In genomic region chr14:91205449-91205848, GRCh38 we compare ENCODE assay signal across 27 cellular contexts. TPM values are rescaled to one million over a fixed set of nuclear protein-coding genes. Genes with fewer than 3 reads are reported as not detected.
A peak's percentile ranks its signal among the peaks of the same experiment; 100 is the strongest.
DNase-seq lines count a peak whose midpoint lies in the region; ATAC-seq and TF ChIP-seq lines count a peak whose summit lies in the region.
"Had no signal": no experiment of that assay in that cellular context is flagged by ENCODE, and none has a peak within 500 bp of the region (broad histone marks: within the 10 kb centered on the region; RNA-seq: fewer than 3 reads in every experiment).

No MANE protein-coding gene starts in this region.

- H3K36me3 Mint-ChIP-seq in activated CD4-positive, alpha-beta T cell treated with anti-CD3 and anti-CD28 coated beads for 36 hours (ENCODE audit: low read depth), result peaks cover 55% of the 10 kb centered on the region
- H3K36me3 Mint-ChIP-seq in activated naive CD8-positive, alpha-beta T cell, result peaks cover 25% of the 10 kb centered on the region

- no peak overlapping the region for H3K4me3 ChIP-seq in spleen
- no peak overlapping the region for H3K4me3 ChIP-seq in vagina
- no peak overlapping the region for H3K4me3 ChIP-seq in lower lobe of right lung
- H3K4me3 ChIP-seq: esophagus squamous epithelium, psoas muscle, tibial artery had no signal

- H3K4me1 ChIP-seq in spleen, result peaks cover 0 to 18% (median 10%) of the 10 kb centered on the region in 6 donors
- peaks cover 15% of the 10 kb centered on the region for H3K4me1 ChIP-seq in vagina
- H3K4me1 ChIP-seq in lower lobe of right lung, result peaks cover 26% of the 10 kb centered on the region
- H3K4me1 ChIP-seq: BE2C, psoas muscle, tibial artery had no signal

- CTCF ChIA-PET in activated CD4-positive, alpha-beta T cell treated with anti-CD3 and anti-CD28 coated beads for 36 hours (lab: Charles Lee), result no interaction called here

- H3K27me3 ChIP-seq in spleen (replicated peaks in 1 of 7), result no peaks in the 10 kb centered on the region
- H3K27me3 ChIP-seq in vagina, result no peaks in the 10 kb centered on the region
- H3K27me3 ChIP-seq in lower lobe of right lung (ENCODE audit: low read depth), result no peaks in the 10 kb centered on the region
- H3K27me3 ChIP-seq: BE2C, esophagus squamous epithelium, neutrophil, tibial artery had no signal

- peak overlapping the region; percentile 65 for H3K27ac Mint-ChIP-seq in activated CD4-positive, alpha-beta T cell treated with anti-CD3 and anti-CD28 coated beads for 36 hours
- peak overlapping the region; percentile 78 for H3K27ac Mint-ChIP-seq in activated naive CD8-positive, alpha-beta T cell

- DNase-seq in activated CD4-positive, alpha-beta T cell treated with anti-CD3 and anti-CD28 coated beads for 36 hours, result no peak
- no peak for DNase-seq in activated CD4-positive, alpha-beta T cell treated with anti-CD3 and anti-CD28 coated beads, Interleukin-2, amount 50 U/mL, for 1 hour
- DNase-seq in ELR (ENCODE audit: low read depth) (peak; percentile 8), spleen (peak; percentile 15), NCI-H524 (lab: John Stamatoyannopoulos, UW) (no peak), vagina (ENCODE audit: extremely low spot score in 2 of 2) (no peak), lower lobe of right lung (no peak)
- DNase-seq: activated CD8-positive, alpha-beta memory T cell treated with anti-CD3 and anti-CD28 coated beads, Interleukin-2, amount 50 U/mL, for 4 hours; activated naive CD4-positive, alpha-beta T cell; BE2C; COR-L47; DND-41; effector memory CD4-positive, alpha-beta T cell; esophagus squamous epithelium; KG1; kidney glomerular epithelial cell; MV-4-11; NCI-H1694 treated with DMSO at 0.1 percent for 48 hours; NCI-H2171 treated with DMSO at 0.1 percent for 48 hours; NCI-H526 treated with DMSO at 0.1 percent for 48 hours; psoas muscle; stimulated activated CD4-positive, alpha-beta T cell treated with anti-CD3 and anti-CD28 coated beads, Interleukin-1b, Interleukin-23, amount 100 ng/mL, for 48 hours; tibial artery had no signal

- TF ChIP-seq POLR2A in spleen (IDR thresholded peaks at IDR 0.05), result no peak
- TF ChIP-seq POLR2A in vagina (IDR thresholded peaks at IDR 0.05), result no peak

- peaks cover 23% of the 10 kb centered on the region for H3K4me1 Mint-ChIP-seq in activated CD4-positive, alpha-beta T cell treated with anti-CD3 and anti-CD28 coated beads for 36 hours
- H3K4me1 Mint-ChIP-seq in activated naive CD8-positive, alpha-beta T cell (ENCODE audit: low read depth), result peaks cover 28% of the 10 kb centered on the region

- POLR2A ChIA-PET in activated CD4-positive, alpha-beta T cell treated with anti-CD3 and anti-CD28 coated beads for 36 hours (lab: Charles Lee), result no interaction called here

- ATAC-seq in activated CD4-positive, alpha-beta T cell treated with anti-CD3 and anti-CD28 coated beads for 36 hours, result no peak
- no peak for ATAC-seq in lower lobe of right lung
- ATAC-seq: HCT116; psoas muscle; stimulated activated memory B cell treated with anti-CD40 and anti-IgM and Interleukin-4, amounts not matched to agents 10 μg/mL and 1 μg/mL and 100 μg/mL, for 72 hours had no signal

- H3K27ac ChIP-seq in spleen (no peak overlapping the region), vagina (no peak overlapping the region), lower lobe of right lung (no peak overlapping the region)
- H3K27ac ChIP-seq: neutrophil, psoas muscle, tibial artery had no signal

- 78 to 86% (median 81%) methylated on average over 7 of the region's 7 CpGs for WGBS in spleen, 5 donors

- peaks cover 6% of the 10 kb centered on the region for H3K9me3 Mint-ChIP-seq in activated CD4-positive, alpha-beta T cell treated with anti-CD3 and anti-CD28 coated beads for 36 hours (ENCODE audit: low read depth)
- no peaks in the 10 kb centered on the region for H3K9me3 Mint-ChIP-seq in activated naive CD8-positive, alpha-beta T cell (ENCODE audit: low read depth)
- H3K9me3 Mint-ChIP-seq: stimulated activated memory B cell treated with anti-CD40 and anti-IgM and Interleukin-4, amounts not matched to agents 10 μg/mL and 1 μg/mL and 100 μg/mL, for 72 hours had no signal

- H3K36me3 ChIP-seq in spleen (peaks cover 0 to 100% (median 69%) of the 10 kb centered on the region in 6 donors), vagina (peaks cover 0 to 68% of the 10 kb centered on the region in 2 donors), lower lobe of right lung (peaks cover 95% of the 10 kb centered on the region)
- H3K36me3 ChIP-seq: BE2C had no signal

- H3K9me3 ChIP-seq in spleen (no peaks in the 10 kb centered on the region), vagina (no peaks in the 10 kb centered on the region), lower lobe of right lung (no peaks in the 10 kb centered on the region)
- H3K9me3 ChIP-seq: BE2C, neutrophil, tibial artery had no signal

- no peaks in the 10 kb centered on the region for H3K27me3 Mint-ChIP-seq in activated CD4-positive, alpha-beta T cell treated with anti-CD3 and anti-CD28 coated beads for 36 hours
- H3K27me3 Mint-ChIP-seq in activated naive CD8-positive, alpha-beta T cell, result no peaks in the 10 kb centered on the region
- H3K27me3 Mint-ChIP-seq: stimulated activated memory B cell treated with anti-CD40 and anti-IgM and Interleukin-4, amounts not matched to agents 10 μg/mL and 1 μg/mL and 100 μg/mL, for 72 hours had no signal

- intact Hi-C loops in activated CD4-positive, alpha-beta T cell treated with anti-CD3 and anti-CD28 coated beads for 36 hours (cut with DNase I, micrococcal nuclease), result no loop called here
- intact Hi-C loops in spleen (cut with DNase I; ENCODE audit: low total_unique reads), result no loop called here
- intact Hi-C loops in vagina (cut with DNase I), result no loop called here
- intact Hi-C loops in lower lobe of right lung (cut with DNase I), result no loop called here

- TF ChIP-seq CTCF in spleen (IDR thresholded peaks at IDR 0.05 in 8 of 11, conservative IDR thresholded peaks at IDR 0.05 in 3 of 11) (no peak), vagina (IDR thresholded peaks at IDR 0.05) (no peak), lower lobe of right lung (IDR thresholded peaks at IDR 0.05) (no peak)

- no peak overlapping the region for H3K4me3 Mint-ChIP-seq in activated CD4-positive, alpha-beta T cell treated with anti-CD3 and anti-CD28 coated beads for 36 hours
- peak overlapping the region; percentile 10 for H3K4me3 Mint-ChIP-seq in activated naive CD8-positive, alpha-beta T cell
- H3K4me3 Mint-ChIP-seq: stimulated activated memory B cell treated with anti-CD40 and anti-IgM and Interleukin-4, amounts not matched to agents 10 μg/mL and 1 μg/mL and 100 μg/mL, for 72 hours had no signal

RNA-seq across cellular contexts. Expression of gene GPR68, which starts 39.1 kb away (rescaled TPM):
- 10 to 100 TPM in 1 of 2 experiments, 1 to 10 TPM in 1; 9.4 to 11.2 TPM for total RNA-seq in activated CD4-positive, alpha-beta T cell treated with anti-CD3 and anti-CD28 coated beads for 36 hours
- total RNA-seq in spleen (1 to 10 TPM; 1.9 to 5.2 (median 3.2) TPM), vagina (4.2 TPM), lower lobe of right lung (3.4 TPM)
- 1 to 10 TPM in 2 of 3 donors, under 1 TPM in 1; 0.50 to 1.7 (median 1.3) TPM for polyA plus RNA-seq in spleen

Comparison
In these comparisons a context has a peak if more than half of its experiments do, and no peak if none do; other contexts are left out.
1. DNase-seq: peak in ELR (single experiment) and spleen (single experiment); none in activated CD4-positive, alpha-beta T cell treated with anti-CD3 and anti-CD28 coated beads for 36 hours (single experiment), activated CD4-positive, alpha-beta T cell treated with anti-CD3 and anti-CD28 coated beads, Interleukin-2, amount 50 U/mL, for 1 hour (single experiment), NCI-H524 (0 of 2), vagina (0 of 2) and lower lobe of right lung (single experiment).